29 cellular contexts compared by ENCODE assay signal in genomic region chr20:52305029-52305645, GRCh38.
DNase-seq lines count a peak whose midpoint lies in the region; ATAC-seq and TF ChIP-seq lines count a peak whose summit lies in the region.
"Had no signal": no experiment of that assay in that cellular context is flagged by ENCODE, and none has a peak within 500 bp of the region (broad histone marks: within the 10 kb centered on the region; RNA-seq: fewer than 3 reads in every experiment).

No MANE protein-coding gene starts in this region.

- H3K4me1 Mint-ChIP-seq in activated naive CD4-positive, alpha-beta T cell treated with anti-CD3 and anti-CD28 coated beads, Interleukin-2, amount 10 ng/mL, durations not matched to agents 7 days and 5 days: peaks cover 44% of the 10 kb centered on the region
- peaks cover 57% of the 10 kb centered on the region for H3K4me1 Mint-ChIP-seq in activated naive CD4-positive, alpha-beta T cell treated with anti-CD3 and anti-CD28 coated beads for 36 hours (ENCODE audit: low read depth)
- peaks cover 42 to 56% (median 45%) of the 10 kb centered on the region in 3 donors for H3K4me1 Mint-ChIP-seq in T-cell
- H3K4me1 Mint-ChIP-seq: B cell had no signal

- TF ChIP-seq CTCF in omental fat pad (IDR thresholded peaks at IDR 0.05): no peak

- CTCF ChIA-PET in activated naive CD4-positive, alpha-beta T cell treated with anti-CD3 and anti-CD28 coated beads, Interleukin-2, amount 10 ng/mL, durations not matched to agents 7 days and 5 days (lab: Charles Lee): interaction anchor here (1.0 kb wide), 1 partner anchor 11 kb away, joined by 3 read pairs; no protein-coding TSS in a partner anchor
- CTCF ChIA-PET in activated naive CD4-positive, alpha-beta T cell treated with anti-CD3 and anti-CD28 coated beads for 36 hours (lab: Charles Lee): no interaction called here
- CTCF ChIA-PET in T-cell (lab: Charles Lee): interaction anchor here in 1 of 2 donors (1.0 kb wide), 1 partner anchor 105 kb away, joined by 5 read pairs; no protein-coding TSS in a partner anchor

- in situ Hi-C loops in GM23248 (cut with MboI): no loop called here

- no peak overlapping the region for H4K8ac ChIP-seq in trophoblast cell (ENCODE audit: low read depth, low read length)

- H3K36me3 ChIP-seq in GM23248 (ENCODE audit: low read depth) (no peaks in the 10 kb centered on the region), trophoblast cell (ENCODE audit: control insufficient read depth in 1 of 2, insufficient read depth in 2 of 2, low read length in 2 of 2) (no peaks in the 10 kb centered on the region)
- H3K36me3 ChIP-seq: ovary, uterus had no signal

- ATAC-seq in T-cell (replicated peaks in 1 of 4) (no peak), omental fat pad (ENCODE audit: low FRiP score) (no peak)
- ATAC-seq: left colon had no signal

- H3F3A ChIP-seq in GM23248 (ENCODE audit: insufficient read depth): no peaks in the 10 kb centered on the region

- H4K12ac ChIP-seq in trophoblast cell (ENCODE audit: low read depth, low read length): no peak overlapping the region

- H3K4me1 ChIP-seq in GM23248 (ENCODE audit: insufficient read depth) (no peaks in the 10 kb centered on the region), trophoblast cell (ENCODE audit: control insufficient read depth in 1 of 2, insufficient read depth in 2 of 2, low read length in 2 of 2) (no peaks in the 10 kb centered on the region)
- H3K4me1 ChIP-seq: testis, uterus had no signal

- H2BK12ac ChIP-seq in trophoblast cell (ENCODE audit: low read length): no peak overlapping the region

- DNase-seq in activated naive CD4-positive, alpha-beta T cell treated with anti-CD3 and anti-CD28 coated beads, Interleukin-2, amount 10 ng/mL, durations not matched to agents 7 days and 5 days: no peak
- no peak for DNase-seq in activated naive CD4-positive, alpha-beta T cell treated with anti-CD3 and anti-CD28 coated beads for 36 hours
- DNase-seq in GM23248 (peak; percentile 2), T-cell (no peak), trophoblast cell (peak; percentile 73 to 85), omental fat pad (ENCODE audit: low spot score) (no peak), NCI-H1105 treated with DMSO at 0.1 percent for 48 hours (lab: John Stamatoyannopoulos, UW) (no peak)
- DNase-seq: ACHN; cortex of kidney; effector memory CD8-positive, alpha-beta T cell; erythroblast; H9; immature natural killer cell; KBM-7; left colon; MM.1S; NCI-H1417; NCI-H2081 treated with DMSO at 0.1 percent for 48 hours; NCI-H226; NCI-H526 treated with DMSO at 0.1 percent for 48 hours; NK-92 treated with Interleukin-12 subunit alpha and Interleukin-12 subunit beta, amount 100 ng/mL, for 24 hours; ovary; retina; SHP77; T-helper 9 cell; testis; uterus had no signal

- H3K4me3 Mint-ChIP-seq in activated naive CD4-positive, alpha-beta T cell treated with anti-CD3 and anti-CD28 coated beads, Interleukin-2, amount 10 ng/mL, durations not matched to agents 7 days and 5 days: no peak overlapping the region
- H3K4me3 Mint-ChIP-seq in activated naive CD4-positive, alpha-beta T cell treated with anti-CD3 and anti-CD28 coated beads for 36 hours: no peak overlapping the region
- peak overlapping the region in 1 of 3 donors; percentile 12 for H3K4me3 Mint-ChIP-seq in T-cell
- H3K4me3 Mint-ChIP-seq: B cell; effector memory CD8-positive, alpha-beta T cell; H9; immature natural killer cell had no signal

- no peak overlapping the region for H4K91ac ChIP-seq in trophoblast cell (ENCODE audit: low read depth, low read length)

- WGBS in GM23248 (ENCODE audit: low coverage in 1 of 2, low lambda C conversion rate in 2 of 2, missing lambda C conversion rate in 2 of 2), 2 experiments: 92 to 96% methylated on average over 3 of the region's 3 CpGs
- no CpG with 5 or more reads among the region's 3 CpGs for WGBS in trophoblast cell (ENCODE audit: extremely low coverage, insufficient coverage, insufficient read length)

- no peak overlapping the region for H2BK5ac ChIP-seq in trophoblast cell (ENCODE audit: low read depth, low read length, poor library complexity)

- H3K27ac ChIP-seq in GM23248 (no peak overlapping the region), trophoblast cell (ENCODE audit: low read depth, low read length) (no peak overlapping the region)
- H3K27ac ChIP-seq: ovary, testis, uterus, VCaP had no signal

- intact Hi-C loops in activated naive CD4-positive, alpha-beta T cell treated with anti-CD3 and anti-CD28 coated beads for 36 hours (cut with micrococcal nuclease): no loop called here

- no peak overlapping the region for H3K4ac ChIP-seq in trophoblast cell (ENCODE audit: low read depth, low read length)

- H3K4me2 ChIP-seq in GM23248 (ENCODE audit: unreplicated experiment) (no peak overlapping the region), trophoblast cell (ENCODE audit: low read length) (no peak overlapping the region)

- no peak overlapping the region for H2AK5ac ChIP-seq in trophoblast cell (ENCODE audit: low read length)

- H3K9me3 Mint-ChIP-seq in activated naive CD4-positive, alpha-beta T cell treated with anti-CD3 and anti-CD28 coated beads, Interleukin-2, amount 10 ng/mL, durations not matched to agents 7 days and 5 days: no peaks in the 10 kb centered on the region
- H3K9me3 Mint-ChIP-seq in activated naive CD4-positive, alpha-beta T cell treated with anti-CD3 and anti-CD28 coated beads for 36 hours: peaks cover 4% of the 10 kb centered on the region
- no peaks in the 10 kb centered on the region for H3K9me3 Mint-ChIP-seq in T-cell
- H3K9me3 Mint-ChIP-seq: effector memory CD8-positive, alpha-beta T cell; H9; immature natural killer cell had no signal

- H3K79me1 ChIP-seq in trophoblast cell (ENCODE audit: low read length): no peaks in the 10 kb centered on the region

- H2BK120ac ChIP-seq in trophoblast cell (ENCODE audit: insufficient read depth, low read length, poor library complexity): no peak overlapping the region

- H3K27me3 Mint-ChIP-seq in activated naive CD4-positive, alpha-beta T cell treated with anti-CD3 and anti-CD28 coated beads, Interleukin-2, amount 10 ng/mL, durations not matched to agents 7 days and 5 days: no peaks in the 10 kb centered on the region
- H3K27me3 Mint-ChIP-seq in activated naive CD4-positive, alpha-beta T cell treated with anti-CD3 and anti-CD28 coated beads for 36 hours (ENCODE audit: low read depth): no peaks in the 10 kb centered on the region
- H3K27me3 Mint-ChIP-seq in T-cell: no peaks in the 10 kb centered on the region

- H3K27me3 ChIP-seq in GM23248 (replicated peaks; ENCODE audit: insufficient read depth) (no peaks in the 10 kb centered on the region), trophoblast cell (ENCODE audit: insufficient read depth, low read length) (no peaks in the 10 kb centered on the region)
- H3K27me3 ChIP-seq: ovary, testis, uterus had no signal

- H3K36me3 Mint-ChIP-seq in activated naive CD4-positive, alpha-beta T cell treated with anti-CD3 and anti-CD28 coated beads, Interleukin-2, amount 10 ng/mL, durations not matched to agents 7 days and 5 days: peaks cover 1% of the 10 kb centered on the region
- no peaks in the 10 kb centered on the region for H3K36me3 Mint-ChIP-seq in activated naive CD4-positive, alpha-beta T cell treated with anti-CD3 and anti-CD28 coated beads for 36 hours (ENCODE audit: low read depth)
- H3K36me3 Mint-ChIP-seq in T-cell: no peaks in the 10 kb centered on the region
- H3K36me3 Mint-ChIP-seq: immature natural killer cell had no signal

- H3K9me3 ChIP-seq in GM23248 (ENCODE audit: low read depth) (no peaks in the 10 kb centered on the region), trophoblast cell (ENCODE audit: insufficient read depth, low read depth, low read length) (no peaks in the 10 kb centered on the region)
- H3K9me3 ChIP-seq: ovary, testis, uterus had no signal

- H3K23ac ChIP-seq in trophoblast cell (ENCODE audit: low read length): no peak overlapping the region

- H3K4me3 ChIP-seq in GM23248: no peak overlapping the region
- no peak overlapping the region for H3K4me3 ChIP-seq in trophoblast cell (ENCODE audit: low read depth, low read length)
- H3K4me3 ChIP-seq: ovary, testis, uterus had no signal

- no peak overlapping the region for H3K9ac ChIP-seq in GM23248
- no peak overlapping the region for H3K9ac ChIP-seq in trophoblast cell (ENCODE audit: low read length)

- H3K79me2 ChIP-seq in GM23248 (ENCODE audit: insufficient read depth): no peaks in the 10 kb centered on the region
- no peaks in the 10 kb centered on the region for H3K79me2 ChIP-seq in trophoblast cell (ENCODE audit: control insufficient read depth, insufficient read depth, low read length, poor library complexity)

- H4K20me1 ChIP-seq in GM23248 (ENCODE audit: insufficient read depth): no peaks in the 10 kb centered on the region

- H3K9me2 ChIP-seq in GM23248 (ENCODE audit: insufficient read depth): no peaks in the 10 kb centered on the region

- H3K27ac Mint-ChIP-seq in activated naive CD4-positive, alpha-beta T cell treated with anti-CD3 and anti-CD28 coated beads, Interleukin-2, amount 10 ng/mL, durations not matched to agents 7 days and 5 days: peak overlapping the region; percentile 86
- no peak overlapping the region for H3K27ac Mint-ChIP-seq in activated naive CD4-positive, alpha-beta T cell treated with anti-CD3 and anti-CD28 coated beads for 36 hours
- peak overlapping the region; percentile 70 to 83 for H3K27ac Mint-ChIP-seq in T-cell
- H3K27ac Mint-ChIP-seq: B cell, H9, immature natural killer cell had no signal

- no peak overlapping the region for H3K18ac ChIP-seq in trophoblast cell (ENCODE audit: low read length)

- POLR2A ChIA-PET in T-cell (lab: Charles Lee): no interaction called here

- H3K14ac ChIP-seq in trophoblast cell (ENCODE audit: low read length): no peak overlapping the region

- no peak overlapping the region for H2AFZ ChIP-seq in GM23248
- H2AFZ ChIP-seq in trophoblast cell (ENCODE audit: insufficient read depth, low read length, poor library complexity): no peak overlapping the region

Comparison
In these comparisons a context has a peak if more than half of its experiments do, and no peak if none do; other contexts are left out.
1. DNase-seq: peak in GM23248 (single experiment) and trophoblast cell (2 of 2); none in activated naive CD4-positive, alpha-beta T cell treated with anti-CD3 and anti-CD28 coated beads, Interleukin-2, amount 10 ng/mL, durations not matched to agents 7 days and 5 days (single experiment), activated naive CD4-positive, alpha-beta T cell treated with anti-CD3 and anti-CD28 coated beads for 36 hours (single experiment), T-cell (0 of 34), omental fat pad (single experiment) and NCI-H1105 treated with DMSO at 0.1 percent for 48 hours (single experiment).